23 cellular contexts compared by ENCODE assay signal in genomic region chr13:95652244-95652764, GRCh38. TPM values are rescaled to one million over a fixed set of nuclear protein-coding genes. Genes with fewer than 3 reads are reported as not detected.
DNase-seq lines count a peak whose midpoint lies in the region; ATAC-seq, FAIRE-seq and TF ChIP-seq lines count a peak whose summit lies in the region.
"Had no signal": no experiment of that assay in that cellular context is flagged by ENCODE, and none has a peak within 500 bp of the region (broad histone marks: within the 10 kb centered on the region; RNA-seq: fewer than 3 reads in every experiment).

No MANE protein-coding gene starts in this region.

- no peaks in the 10 kb centered on the region for H3K36me3 ChIP-seq in SK-N-SH (replicated peaks in 1 of 2; ENCODE audit: control insufficient read depth in 1 of 2, insufficient read depth in 2 of 2, low read length in 1 of 2)
- H3K36me3 ChIP-seq in neural progenitor cell: no peaks in the 10 kb centered on the region
- H3K36me3 ChIP-seq: BE2C; BLaER1 treated with 17β-estradiol and CSF1 and Interleukin-3, amounts not matched to agents 10 nM and 100 nM; HAP-1 had no signal

- H4K91ac ChIP-seq in H9 (ENCODE audit: insufficient read length, low read depth, low read length): no peak overlapping the region

- no peak overlapping the region for H2AFZ ChIP-seq in H9 (ENCODE audit: low read length)
- H2AFZ ChIP-seq in SK-N-SH (ENCODE audit: low read depth): no peak overlapping the region
- peak overlapping the region; percentile 69 for H2AFZ ChIP-seq in neural progenitor cell (replicated peaks)

- TF ChIP-seq RAD21 in SK-N-SH (IDR thresholded peaks at IDR 0.05; ENCODE audit: low read length): no peak

- ATAC-seq in activated naive CD8-positive, alpha-beta T cell treated with anti-CD3 and anti-CD28 coated beads, Interleukin-2, amount 50 U/mL, for 24 hours: no peak
- ATAC-seq: A549 had no signal

- no peak overlapping the region for H3T11ph ChIP-seq in H9 (ENCODE audit: low read length)

- no peak overlapping the region for H3K9ac ChIP-seq in H9 (ENCODE audit: extremely low read depth, insufficient read length, low read length)
- no peak overlapping the region for H3K9ac ChIP-seq in SK-N-SH
- H3K9ac ChIP-seq in neural progenitor cell: no peak overlapping the region
- H3K9ac ChIP-seq: BLaER1 treated with 17β-estradiol and CSF1 and Interleukin-3, amounts not matched to agents 10 nM and 100 nM had no signal

- H3K36me3 Mint-ChIP-seq in H9 (ENCODE audit: insufficient read depth in 1 of 3, low read depth in 3 of 3) (peaks cover 0 to 4% (median 0%) of the 10 kb centered on the region in 3 experiments; a peak in 2 of 7 replicates), neural progenitor cell (no peaks in the 10 kb centered on the region)
- no peaks in the 10 kb centered on the region for H3K36me3 Mint-ChIP-seq in activated naive CD8-positive, alpha-beta T cell treated with anti-CD3 and anti-CD28 coated beads, Interleukin-2, amount 50 U/mL, for 24 hours (ENCODE audit: low read depth)
- H3K36me3 Mint-ChIP-seq: CD14-positive monocyte; CD8-positive, alpha-beta memory T cell had no signal

- no peak overlapping the region for H2BK120ac ChIP-seq in H9 (ENCODE audit: low read depth, low read length, poor library complexity, severe bottlenecking)

- no peaks in the 10 kb centered on the region for H3K23me2 ChIP-seq in H9 (ENCODE audit: insufficient read length, low read depth, low read length, poor library complexity, severe bottlenecking)

- no peaks in the 10 kb centered on the region for H3K9me2 ChIP-seq in SK-N-SH

- no peak overlapping the region for H3K4ac ChIP-seq in H9 (ENCODE audit: low read depth, low read length)

- POLR2A ChIA-PET in SK-N-SH (lab: Yijun Ruan, JAX): interaction anchor here (1.0 kb wide), 1 partner anchor 8 kb away, joined by 6 read pairs; the partner anchor contains the start of gene DZIP1

- H3K9me3 ChIP-seq in H9 (ENCODE audit: control insufficient read depth, low read depth, low read length) (no peaks in the 10 kb centered on the region), SK-N-SH (no peaks in the 10 kb centered on the region; the same call in 1 of the 2 replicates), neural progenitor cell (ENCODE audit: low read depth) (no peaks in the 10 kb centered on the region)
- H3K9me3 ChIP-seq: A549, BE2C had no signal

- peak; percentile 24 for FAIRE-seq in GM12892 (lab: Jason Lieb, UNC)
- FAIRE-seq: A549, D721Med, GM12891 had no signal

- WGBS in H9 (ENCODE audit: extremely low coverage, insufficient read length, low lambda C conversion rate): no CpG with 5 or more reads among the region's 1 CpG
- 25% methylated on average over 1 of the region's 1 CpG for WGBS in SK-N-SH (ENCODE audit: low lambda C conversion rate)

- peak overlapping the region; percentile 12 for H2BK20ac ChIP-seq in H9 (ENCODE audit: low read depth, low read length, poor library complexity, severe bottlenecking)

- no peak for TF ChIP-seq CTCF in H9 (conservative IDR thresholded peaks at IDR 0.05)
- no peak for TF ChIP-seq CTCF in SK-N-SH (IDR thresholded peaks at IDR 0.05)
- no peak for TF ChIP-seq CTCF in neural progenitor cell (IDR thresholded peaks at IDR 0.05)

- no peak overlapping the region for H2AK5ac ChIP-seq in H9 (ENCODE audit: insufficient read length, low read length)

- H2BK12ac ChIP-seq in H9 (ENCODE audit: insufficient read length, low read depth, low read length): no peak overlapping the region

- no peak for DNase-seq in GM12892 (ENCODE audit: insufficient read length)
- DNase-seq in H9: no peak
- peak; percentile 55 for DNase-seq in SK-N-SH
- DNase-seq in neural progenitor cell (ENCODE audit: low spot score): no peak
- no peak for DNase-seq in GOT3 (lab: John Stamatoyannopoulos, UW)
- DNase-seq in activated naive CD8-positive, alpha-beta T cell treated with anti-CD3 and anti-CD28 coated beads, Interleukin-2, amount 50 U/mL, for 24 hours: no peak
- no peak for DNase-seq in KBM-7
- DNase-seq: 8988T; ACHN; AML-193; BE2C; CD4-positive, alpha-beta T cell; CD8-positive, alpha-beta memory T cell; DMS 273 treated with DMSO at 0.1 percent for 48 hours; DMS79 treated with DMSO at 0.1 percent for 48 hours; GF-D8; HFFc6 had no signal

- in situ Hi-C loops in KBM-7 (cut with MboI; ENCODE audit: low pct_unique_long_range_greater_than_20kb, low sequenced_read_pairs): no loop called here

- H3K27ac ChIP-seq in H9 (ENCODE audit: insufficient read length, low read depth, low read length) (no peak overlapping the region), SK-N-SH (ENCODE audit: low read depth in 2 of 2, low read length in 1 of 2) (no peak overlapping the region), neural progenitor cell (no peak overlapping the region)
- H3K27ac ChIP-seq: A549; BLaER1 treated with 17β-estradiol and CSF1 and Interleukin-3, amounts not matched to agents 10 nM and 100 nM had no signal

- H3K27ac Mint-ChIP-seq in H9: no peak overlapping the region
- no peak overlapping the region for H3K27ac Mint-ChIP-seq in neural progenitor cell
- H3K27ac Mint-ChIP-seq in activated naive CD8-positive, alpha-beta T cell treated with anti-CD3 and anti-CD28 coated beads, Interleukin-2, amount 50 U/mL, for 24 hours: no peak overlapping the region
- H3K27ac Mint-ChIP-seq: CD14-positive monocyte; CD4-positive, alpha-beta T cell; CD8-positive, alpha-beta memory T cell; HFFc6 had no signal

- H3F3A ChIP-seq in SK-N-SH (replicated peaks; ENCODE audit: insufficient read depth) (peaks cover 3% of the 10 kb centered on the region), neural progenitor cell (ENCODE audit: low read depth) (no peaks in the 10 kb centered on the region)

- no peak overlapping the region for H4K8ac ChIP-seq in H9 (replicated peaks; ENCODE audit: insufficient read length, low read depth, low read length)

- no peak for TF ChIP-seq POLR2A in GM12892 (IDR thresholded peaks at IDR 0.05; ENCODE audit: low read depth, low read length)

- no peak overlapping the region for H3K4me2 ChIP-seq in H9 (ENCODE audit: insufficient read depth, insufficient read length, low read length)
- no peak overlapping the region for H3K4me2 ChIP-seq in SK-N-SH
- H3K4me2 ChIP-seq in neural progenitor cell: no peak overlapping the region
- H3K4me2 ChIP-seq: A549; BLaER1 treated with 17β-estradiol and CSF1 and Interleukin-3, amounts not matched to agents 10 nM and 100 nM had no signal

- H3K79me2 ChIP-seq in H9 (ENCODE audit: insufficient read depth, low read length): no peaks in the 10 kb centered on the region
- no peaks in the 10 kb centered on the region for H3K79me2 ChIP-seq in SK-N-SH (ENCODE audit: insufficient read depth)
- no peaks in the 10 kb centered on the region for H3K79me2 ChIP-seq in neural progenitor cell (ENCODE audit: low read depth)

- no peak overlapping the region for H2BK15ac ChIP-seq in H9 (ENCODE audit: low read depth, low read length)

- H3K23ac ChIP-seq in H9 (ENCODE audit: insufficient read length, low read depth, low read length): no peak overlapping the region

- no peak overlapping the region for H3K18ac ChIP-seq in H9 (ENCODE audit: insufficient read length, low read depth, low read length)

- H3K27me3 Mint-ChIP-seq in H9 (ENCODE audit: low read depth) (peaks cover 21% of the 10 kb centered on the region), neural progenitor cell (ENCODE audit: insufficient read depth, low read depth) (no peaks in the 10 kb centered on the region)
- peaks cover 8% of the 10 kb centered on the region for H3K27me3 Mint-ChIP-seq in activated naive CD8-positive, alpha-beta T cell treated with anti-CD3 and anti-CD28 coated beads, Interleukin-2, amount 50 U/mL, for 24 hours

- H3K14ac ChIP-seq in H9 (ENCODE audit: insufficient read depth, low read length): no peak overlapping the region

- H3K4me3 ChIP-seq in SK-N-SH (ENCODE audit: low read depth in 2 of 2, low read length in 1 of 2) (no peak overlapping the region), neural progenitor cell (no peak overlapping the region)
- H3K4me3 ChIP-seq: A549; BLaER1 treated with 17β-estradiol and CSF1 and Interleukin-3, amounts not matched to agents 10 nM and 100 nM; HAP-1 had no signal

- TF ChIP-seq EP300 in SK-N-SH (IDR thresholded peaks at IDR 0.05; ENCODE audit: borderline replicate concordance in 1 of 2, low read depth in 1 of 2, low read length in 1 of 2): no peak

- no peak overlapping the region for H2BK5ac ChIP-seq in H9 (ENCODE audit: insufficient read length, low read length)

- H3K27me3 ChIP-seq in H9 (ENCODE audit: insufficient read depth, low read length) (peaks cover 1% of the 10 kb centered on the region; the same call in 1 of the 2 replicates), SK-N-SH (ENCODE audit: insufficient read depth) (no peaks in the 10 kb centered on the region), neural progenitor cell (no peaks in the 10 kb centered on the region)
- H3K27me3 ChIP-seq: BE2C; BLaER1 treated with 17β-estradiol and CSF1 and Interleukin-3, amounts not matched to agents 10 nM and 100 nM had no signal

- H4K20me1 ChIP-seq in H9 (ENCODE audit: control insufficient read depth, insufficient read depth, insufficient read length) (no peaks in the 10 kb centered on the region), SK-N-SH (ENCODE audit: insufficient read depth) (no peaks in the 10 kb centered on the region), neural progenitor cell (ENCODE audit: low read depth) (no peaks in the 10 kb centered on the region)
- H4K20me1 ChIP-seq: BLaER1 treated with 17β-estradiol and CSF1 and Interleukin-3, amounts not matched to agents 10 nM and 100 nM had no signal

- no peaks in the 10 kb centered on the region for H3K79me1 ChIP-seq in H9 (ENCODE audit: insufficient read depth, low read depth, low read length, poor library complexity, severe bottlenecking)

- CTCF ChIA-PET in SK-N-SH (lab: Yijun Ruan, JAX): interaction anchor here (0.9 to 1.4 kb wide), 4 partner anchors 28 to 248 kb away, joined by 3 to 8 read pairs (median 4); no protein-coding TSS in a partner anchor

- no peak overlapping the region for H3K56ac ChIP-seq in H9 (ENCODE audit: insufficient read length, low read depth, low read length)

- H3K4me3 Mint-ChIP-seq in H9 (no peak overlapping the region), neural progenitor cell (no peak overlapping the region)
- no peak overlapping the region for H3K4me3 Mint-ChIP-seq in activated naive CD8-positive, alpha-beta T cell treated with anti-CD3 and anti-CD28 coated beads, Interleukin-2, amount 50 U/mL, for 24 hours
- H3K4me3 Mint-ChIP-seq: CD14-positive monocyte; CD4-positive, alpha-beta T cell; CD8-positive, alpha-beta memory T cell; HFFc6 had no signal

- peaks cover 9 to 11% of the 10 kb centered on the region in 2 experiments; a peak in 4 of 5 replicates for H3K9me3 Mint-ChIP-seq in H9
- no peaks in the 10 kb centered on the region for H3K9me3 Mint-ChIP-seq in neural progenitor cell
- no peaks in the 10 kb centered on the region for H3K9me3 Mint-ChIP-seq in activated naive CD8-positive, alpha-beta T cell treated with anti-CD3 and anti-CD28 coated beads, Interleukin-2, amount 50 U/mL, for 24 hours
- H3K9me3 Mint-ChIP-seq: CD4-positive, alpha-beta T cell; CD8-positive, alpha-beta memory T cell; HFFc6 had no signal

- no peak overlapping the region for H4K5ac ChIP-seq in H9 (ENCODE audit: insufficient read length, low read depth, low read length)

- peaks cover 13 to 16% of the 10 kb centered on the region in 2 experiments for H3K4me1 Mint-ChIP-seq in H9
- peaks cover 2% of the 10 kb centered on the region for H3K4me1 Mint-ChIP-seq in neural progenitor cell
- no peaks in the 10 kb centered on the region for H3K4me1 Mint-ChIP-seq in activated naive CD8-positive, alpha-beta T cell treated with anti-CD3 and anti-CD28 coated beads, Interleukin-2, amount 50 U/mL, for 24 hours
- H3K4me1 Mint-ChIP-seq: CD8-positive, alpha-beta memory T cell had no signal

- H3K4me1 ChIP-seq in H9 (ENCODE audit: insufficient read depth, low read length): peaks cover 2% of the 10 kb centered on the region; the same call in 1 of the 2 replicates
- peaks cover 0 to 2% of the 10 kb centered on the region in 2 experiments; a peak in 2 of 4 replicates for H3K4me1 ChIP-seq in SK-N-SH (ENCODE audit: control insufficient read depth in 1 of 2, insufficient read depth in 2 of 2, low read depth in 1 of 2, low read length in 1 of 2)
- H3K4me1 ChIP-seq in neural progenitor cell: no peaks in the 10 kb centered on the region
- H3K4me1 ChIP-seq: A549, BE2C, HAP-1 had no signal

RNA-seq across cellular contexts. Expression of gene DZIP1, which starts 7.8 kb away (rescaled TPM):
- 8.4 TPM for polyA plus RNA-seq in GM12892 (2012; ENCODE audit: missing spikeins)
- total RNA-seq in H9 (2021) (31.5 and 33.6 TPM in 2 replicates), neural progenitor cell (ENCODE audit: low replicate concordance) (47.1 and 70.4 TPM in 2 replicates)
- polyA plus RNA-seq in SK-N-SH (2012; rRNA removed): 15.0 and 15.2 TPM in 2 replicates
- polyA plus RNA-seq in SK-N-SH (2012; cell fraction: cytosol; rRNA removed): 13.9 and 16.3 TPM in 2 replicates
- 31.3 and 43.5 TPM in 2 replicates for polyA plus RNA-seq in SK-N-SH (2012; cell fraction: nucleus; rRNA removed)
- total RNA-seq: CD4-positive, alpha-beta T cell had no signal
- polyA plus RNA-seq: CD14-positive monocyte; CD8-positive, alpha-beta memory T cell had no signal

RNA-seq across cellular contexts. Expression of gene DNAJC3, which starts 24.6 kb away (rescaled TPM):
- polyA plus RNA-seq in GM12892 (2012; ENCODE audit: missing spikeins): 13.7 TPM
- total RNA-seq in H9 (2021) (21.2 and 21.5 TPM in 2 replicates), neural progenitor cell (ENCODE audit: low replicate concordance) (14.1 and 17.3 TPM in 2 replicates)
- 5.8 and 8.2 TPM in 2 replicates for polyA plus RNA-seq in SK-N-SH (2012; rRNA removed)
- 8.7 and 9.4 TPM in 2 replicates for polyA plus RNA-seq in SK-N-SH (2012; cell fraction: cytosol; rRNA removed)
- polyA plus RNA-seq in SK-N-SH (2012; cell fraction: nucleus; rRNA removed): 2.3 and 5.1 TPM in 2 replicates
